In genomic region chr17:67993998-67994361, GRCh38 we compare ENCODE assay signal across 1 cellular context.
TF ChIP-seq lines count a peak whose summit lies in the region.

No MANE protein-coding gene starts in this region.

TF ChIP-seq in HepG2, 621 proteins besides CTCF, POLR2A, EP300 and RAD21 (continued from another document and continues in another):
- TF ChIP-seq RNF219 (CRISPR knock-in tag; IDR thresholded peaks at IDR 0.05) = no peak
- TF ChIP-seq SALL1 (CRISPR knock-in tag; IDR thresholded peaks at IDR 0.05) = peak; percentile 63
- no peak; the same call in 1 of the 2 replicates for TF ChIP-seq ZNF543 (CRISPR knock-in tag; IDR thresholded peaks at IDR 0.05)
- no peak for TF ChIP-seq ZNF704 (CRISPR knock-in tag; IDR thresholded peaks at IDR 0.05; ENCODE audit: borderline replicate concordance)
- no peak for TF ChIP-seq ZBTB21 (CRISPR knock-in tag; IDR thresholded peaks at IDR 0.05)
- no peak for TF ChIP-seq ZNF335 (CRISPR knock-in tag; IDR thresholded peaks at IDR 0.05)
- TF ChIP-seq ZNF101 (CRISPR knock-in tag; IDR thresholded peaks at IDR 0.05; ENCODE audit: borderline replicate concordance, low read depth) = no peak
- TF ChIP-seq ZNF563 (CRISPR knock-in tag; IDR thresholded peaks at IDR 0.05) = peak; percentile 80
- no peak for TF ChIP-seq MBD4 (IDR thresholded peaks at IDR 0.05; ENCODE audit: borderline replicate concordance, low read length)
- TF ChIP-seq XBP1 (CRISPR knock-in tag; IDR thresholded peaks at IDR 0.05) = no peak
- TF ChIP-seq ATAD3A (CRISPR knock-in tag; IDR thresholded peaks at IDR 0.05) = no peak
- 0 out of 2 replicates have a peak, but pooled peaks have one; percentile 28 for TF ChIP-seq ZSCAN31 (CRISPR knock-in tag; IDR thresholded peaks at IDR 0.05; ENCODE audit: low read depth)
- no peak for TF ChIP-seq ZNF142 (CRISPR knock-in tag; IDR thresholded peaks at IDR 0.05)
- no peak for TF ChIP-seq GTF3A (CRISPR knock-in tag; conservative IDR thresholded peaks at IDR 0.05)
- TF ChIP-seq HDAC6 (IDR thresholded peaks at IDR 0.05; ENCODE audit: low read depth, low read length) = no peak
- TF ChIP-seq KAT8 (CRISPR knock-in tag; IDR thresholded peaks at IDR 0.05) = no peak
- TF ChIP-seq CAMTA2 (CRISPR knock-in tag; IDR thresholded peaks at IDR 0.05; ENCODE audit: borderline replicate concordance) = no peak
- TF ChIP-seq SETDB1 (CRISPR knock-in tag; IDR thresholded peaks at IDR 0.05; ENCODE audit: borderline replicate concordance) = no peak
- TF ChIP-seq NR1H2 (CRISPR knock-in tag; IDR thresholded peaks at IDR 0.05; ENCODE audit: borderline replicate concordance, low read depth) = no peak
- peak; percentile 12; the same call in 1 of the 2 replicates for TF ChIP-seq GABPB1 (CRISPR knock-in tag; IDR thresholded peaks at IDR 0.05)
- no peak for TF ChIP-seq NKX3-1 (CRISPR knock-in tag; IDR thresholded peaks at IDR 0.05)
- no peak for TF ChIP-seq GATAD2A (CRISPR knock-in tag; IDR thresholded peaks at IDR 0.05)
- peak; percentile 83 for TF ChIP-seq ZNF687 (CRISPR knock-in tag; IDR thresholded peaks at IDR 0.05)
- TF ChIP-seq NFYB (CRISPR knock-in tag; IDR thresholded peaks at IDR 0.05) = no peak
- TF ChIP-seq RBM22 (optimal IDR thresholded peaks at IDR 0.05; ENCODE audit: low read length) = no peak
- TF ChIP-seq POGK (CRISPR knock-in tag; conservative IDR thresholded peaks at IDR 0.05) = no peak
- no peak for TF ChIP-seq FOXP4 (CRISPR knock-in tag; IDR thresholded peaks at IDR 0.05)
- TF ChIP-seq ZHX1 (CRISPR knock-in tag; IDR thresholded peaks at IDR 0.05; ENCODE audit: low read depth) = no peak; the same call in 1 of the 2 replicates
